ENCODE assay signal across 8 cellular contexts in genomic region chr9:20623021-20623747, GRCh38. TPM values are rescaled to one million over a fixed set of nuclear protein-coding genes. Genes with fewer than 3 reads are reported as not detected.
DNase-seq lines count a peak whose midpoint lies in the region; ATAC-seq and TF ChIP-seq lines count a peak whose summit lies in the region.

No MANE protein-coding gene starts in this region.

- H3K36me3 Mint-ChIP-seq in immature natural killer cell: no peaks in the 10 kb centered on the region

- no peak for TF ChIP-seq CTCF in ascending aorta (IDR thresholded peaks at IDR 0.05)

- peaks cover 3 to 8% of the 10 kb centered on the region in 2 donors for H3K4me1 ChIP-seq in ascending aorta

- ATAC-seq in HG02852 (IDR thresholded peaks at IDR 0.05; ENCODE audit: unreplicated experiment): peak; percentile 21
- peak; percentile 13 for ATAC-seq in SK-N-SH treated with all-trans-retinoic acid at 6 μM for 48 hours
- no peak for ATAC-seq in GM21619 (IDR thresholded peaks at IDR 0.05; ENCODE audit: unreplicated experiment)
- ATAC-seq in HG02970 (IDR thresholded peaks at IDR 0.05; ENCODE audit: low FRiP score, unreplicated experiment): no peak

- peaks cover 20 to 38% (median 22%) of the 10 kb centered on the region in 3 donors for H3K27me3 Mint-ChIP-seq in immature natural killer cell (ENCODE audit: low read depth in 3 of 3)

- no peaks in the 10 kb centered on the region for H3K9me3 ChIP-seq in ascending aorta

- H3K9me3 Mint-ChIP-seq in immature natural killer cell: no peaks in the 10 kb centered on the region

- DNase-seq in EL (peak; percentile 28), ascending aorta (ENCODE audit: low spot score in 2 of 2) (peak in 1 of 2 donors; percentile 69), immature natural killer cell (peak; percentile 73 to 75 (median 74))
- peak; percentile 44 for DNase-seq in stimulated activated CD4-positive, alpha-beta T cell treated with anti-CD3 and anti-CD28 coated beads, Interleukin-12 subunit alpha, Interleukin-12 subunit beta, amount 100 ng/mL, for 4 hours

- H3K27ac ChIP-seq in ascending aorta: peak overlapping the region; percentile 65 to 91

- H3K27me3 ChIP-seq in ascending aorta: no peaks in the 10 kb centered on the region

- H3K4me1 Mint-ChIP-seq in immature natural killer cell: peaks cover 47 to 49% of the 10 kb centered on the region in 2 donors

- H3K4me3 ChIP-seq in ascending aorta: peak overlapping the region; percentile 89

- peak overlapping the region; percentile 90 to 99 (median 98) for H3K4me3 Mint-ChIP-seq in immature natural killer cell

- peak overlapping the region; percentile 82 to 96 (median 94) for H3K27ac Mint-ChIP-seq in immature natural killer cell

- no peaks in the 10 kb centered on the region for H3K36me3 ChIP-seq in ascending aorta

- intact Hi-C loops in ascending aorta (cut with DNase I): loop anchor here (5.0 kb wide), 3 partner anchors 71 to 489 kb away; no protein-coding TSS in a partner anchor

TF ChIP-seq in SK-N-SH treated with all-trans-retinoic acid at 6 μM for 48 hours, 23 proteins besides CTCF, POLR2A, EP300 and RAD21:
- no peak for TF ChIP-seq POU6F1 (CRISPR knock-in tag; IDR thresholded peaks at IDR 0.05; ENCODE audit: borderline replicate concordance, low read depth)
- TF ChIP-seq, protein P1, sequence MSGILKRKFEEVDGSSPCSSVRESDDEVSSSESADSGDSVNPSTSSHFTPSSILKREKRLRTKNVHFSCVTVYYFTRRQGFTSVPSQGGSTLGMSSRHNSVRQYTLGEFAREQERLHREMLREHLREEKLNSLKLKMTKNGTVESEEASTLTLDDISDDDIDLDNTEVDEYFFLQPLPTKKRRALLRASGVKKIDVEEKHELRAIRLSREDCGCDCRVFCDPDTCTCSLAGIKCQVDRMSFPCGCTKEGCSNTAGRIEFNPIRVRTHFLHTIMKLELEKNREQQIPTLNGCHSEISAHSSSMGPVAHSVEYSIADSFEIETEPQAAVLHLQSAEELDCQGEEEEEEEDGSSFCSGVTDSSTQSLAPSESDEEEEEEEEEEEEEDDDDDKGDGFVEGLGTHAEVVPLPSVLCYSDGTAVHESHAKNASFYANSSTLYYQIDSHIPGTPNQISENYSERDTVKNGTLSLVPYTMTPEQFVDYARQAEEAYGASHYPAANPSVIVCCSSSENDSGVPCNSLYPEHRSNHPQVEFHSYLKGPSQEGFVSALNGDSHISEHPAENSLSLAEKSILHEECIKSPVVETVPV (CRISPR knock-in tag; IDR thresholded peaks at IDR 0.05): no peak
- TF ChIP-seq GLIS3 (CRISPR knock-in tag; IDR thresholded peaks at IDR 0.05): no peak
- no peak for TF ChIP-seq ZNF8 (CRISPR knock-in tag; IDR thresholded peaks at IDR 0.05)
- TF ChIP-seq ZC3H10 (CRISPR knock-in tag; IDR thresholded peaks at IDR 0.05): no peak

RNA-seq across cellular contexts. Expression of gene MLLT3, which starts 0.9 kb away (rescaled TPM):
- total RNA-seq in ascending aorta: 16.8 TPM
- 10 to 100 TPM in 2 of 3 donors, 1 to 10 TPM in 1; 3.0 to 16.1 (median 13.7) TPM for polyA plus RNA-seq in immature natural killer cell

Comparison
In these comparisons a context has a peak if more than half of its experiments do, and no peak if none do; other contexts are left out.
1. ATAC-seq: peak in HG02852 (single experiment) and SK-N-SH treated with all-trans-retinoic acid at 6 μM for 48 hours (single experiment); none in GM21619 (single experiment) and HG02970 (single experiment).